ENCODE assay signal across 1 cellular context in the genomic region with DNA sequence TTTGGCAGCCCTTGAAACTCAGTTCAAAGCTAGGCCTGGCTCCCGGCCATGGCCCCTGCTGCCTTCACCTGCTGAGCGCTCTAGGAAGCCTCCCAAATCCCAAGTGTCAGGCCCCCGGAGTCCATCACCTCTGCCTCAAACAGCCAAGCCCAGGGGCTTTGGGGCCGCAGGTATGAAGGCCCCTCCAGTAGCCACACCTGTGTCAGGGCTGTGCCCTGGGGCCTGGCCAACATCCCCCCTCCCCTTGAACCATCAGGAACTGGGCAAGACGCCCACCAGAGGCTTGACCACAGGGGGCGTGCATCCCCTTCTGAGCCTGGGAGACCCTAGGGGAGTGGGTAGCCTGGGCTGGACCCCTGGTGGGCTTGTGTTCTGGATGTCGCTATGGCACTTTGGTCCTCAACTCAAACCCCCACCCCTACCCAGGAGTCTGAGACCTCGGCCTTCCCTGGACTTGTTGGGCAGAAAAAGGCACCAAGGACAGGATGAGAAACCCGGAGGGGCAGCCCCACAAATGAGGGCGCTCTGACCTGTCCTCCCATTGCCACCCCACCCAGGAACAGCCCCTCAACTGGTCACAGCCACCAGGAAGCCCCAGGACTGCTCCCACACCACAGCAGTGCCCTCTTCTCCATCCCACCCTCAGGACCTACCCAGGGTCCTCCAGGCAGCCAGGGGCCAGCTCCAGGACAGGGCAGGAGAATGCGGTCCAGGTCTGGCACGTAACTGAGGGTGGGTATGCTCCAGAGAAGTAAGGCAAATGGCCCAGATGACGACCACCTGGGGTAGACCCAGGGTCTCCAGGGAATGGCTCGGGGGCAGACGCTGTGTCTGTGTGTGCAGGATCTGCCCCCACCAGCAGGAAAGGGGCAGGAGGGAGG.
TF ChIP-seq lines count a peak whose summit lies in the region.

No MANE protein-coding gene starts in this region.

TF ChIP-seq in HCT116, 20 proteins besides CTCF, POLR2A, EP300 and RAD21:
- TF ChIP-seq, protein P1, sequence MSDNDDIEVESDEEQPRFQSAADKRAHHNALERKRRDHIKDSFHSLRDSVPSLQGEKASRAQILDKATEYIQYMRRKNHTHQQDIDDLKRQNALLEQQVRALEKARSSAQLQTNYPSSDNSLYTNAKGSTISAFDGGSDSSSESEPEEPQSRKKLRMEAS (IDR thresholded peaks at IDR 0.05): no peak
- TF ChIP-seq EGR1 (IDR thresholded peaks at IDR 0.05; ENCODE audit: low read depth) (no peak), CEBPB (IDR thresholded peaks at IDR 0.05; ENCODE audit: low read depth) (no peak)
